14 cellular contexts compared by ENCODE assay signal in the genomic region with DNA sequence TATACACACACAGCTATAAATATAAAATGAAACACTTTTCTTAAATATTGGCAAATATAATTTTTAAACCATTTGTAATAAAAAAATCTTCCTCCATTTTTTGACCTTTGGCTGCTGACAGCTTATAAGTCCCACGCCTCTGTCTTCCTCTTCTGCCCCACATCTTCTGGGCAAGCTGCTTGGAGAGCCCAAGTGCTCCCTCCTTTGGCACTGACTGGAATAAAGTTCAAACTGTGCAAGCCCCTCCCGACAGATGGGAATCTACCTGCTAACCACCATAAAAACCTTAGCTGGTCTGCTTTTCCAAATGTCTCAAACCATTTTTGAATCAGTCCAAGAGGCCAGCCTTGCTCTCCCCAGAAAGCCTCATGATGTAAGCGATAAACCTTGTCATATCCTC.
A peak's percentile ranks its signal among the peaks of the same experiment; 100 is the strongest.
DNase-seq lines count a peak whose midpoint lies in the region; ATAC-seq and TF ChIP-seq lines count a peak whose summit lies in the region.
"Had no signal": no experiment of that assay in that cellular context is flagged by ENCODE, and none has a peak within 500 bp of the region (broad histone marks: within the 10 kb centered on the region; RNA-seq: fewer than 3 reads in every experiment).

No MANE protein-coding gene starts in this region.

- H4K20me1 ChIP-seq in PC-3 (ENCODE audit: low read length) = no peaks in the 10 kb centered on the region
- H4K20me1 ChIP-seq in hepatocyte (ENCODE audit: insufficient read depth, poor library complexity, severe bottlenecking) = no peaks in the 10 kb centered on the region
- H4K20me1 ChIP-seq: BLaER1 treated with 17β-estradiol and CSF1 and Interleukin-3, amounts not matched to agents 10 nM and 100 nM had no signal

- DNase-seq in ACHN (peak; percentile 16), HAP-1 (ENCODE audit: low spot score in 2 of 2) (peak; percentile 5 to 25), PC-3 (peak; percentile 32), hepatocyte (ENCODE audit: low spot score) (peak; percentile 8), NCI-H774 (lab: John Stamatoyannopoulos, UW) (no peak)
- no peak for DNase-seq in stimulated activated CD4-positive, alpha-beta T cell treated with anti-CD3 and anti-CD28 coated beads, Interleukin-2, amount 100 ng/mL, for 24 hours
- DNase-seq in activated T-cell treated with anti-CD3 and anti-CD28 coated beads, Interleukin-2, amount 50 U/mL, for 72 hours = no peak
- DNase-seq: activated CD4-positive, alpha-beta T cell treated with anti-CD3 and anti-CD28 coated beads, Interleukin-2, amount 10 ng/mL, durations not matched to agents 24 days and 14 days; activated naive CD4-positive, alpha-beta T cell treated with Interleukin-2 at 50 U/mL for 16 hours; NCI-H2081 treated with DMSO at 0.1 percent for 48 hours had no signal

- H3F3A ChIP-seq in PC-3 (ENCODE audit: low read length, unreplicated experiment) = no peaks in the 10 kb centered on the region

- no peaks in the 10 kb centered on the region for H3K27me3 Mint-ChIP-seq in activated T-cell treated with anti-CD3 and anti-CD28 coated beads, Interleukin-2, amount 50 U/mL, for 72 hours (ENCODE audit: low read depth)
- H3K27me3 Mint-ChIP-seq: activated CD4-positive, alpha-beta T cell treated with anti-CD3 and anti-CD28 coated beads, Interleukin-2, amount 10 ng/mL, durations not matched to agents 24 days and 14 days had no signal

- H3K9me3 Mint-ChIP-seq in activated T-cell treated with anti-CD3 and anti-CD28 coated beads, Interleukin-2, amount 50 U/mL, for 72 hours = no peaks in the 10 kb centered on the region
- H3K9me3 Mint-ChIP-seq: activated CD4-positive, alpha-beta T cell treated with anti-CD3 and anti-CD28 coated beads, Interleukin-2, amount 10 ng/mL, durations not matched to agents 24 days and 14 days had no signal

- H3K27ac Mint-ChIP-seq in activated T-cell treated with anti-CD3 and anti-CD28 coated beads, Interleukin-2, amount 50 U/mL, for 72 hours = no peak overlapping the region
- H3K27ac Mint-ChIP-seq: activated CD4-positive, alpha-beta T cell treated with anti-CD3 and anti-CD28 coated beads, Interleukin-2, amount 10 ng/mL, durations not matched to agents 24 days and 14 days had no signal

- H3K4me2 ChIP-seq in PC-3 (ENCODE audit: low read length) = no peak overlapping the region
- no peak overlapping the region for H3K4me2 ChIP-seq in hepatocyte
- H3K4me2 ChIP-seq: BLaER1 treated with 17β-estradiol and CSF1 and Interleukin-3, amounts not matched to agents 10 nM and 100 nM had no signal

- H3K4me3 Mint-ChIP-seq in activated T-cell treated with anti-CD3 and anti-CD28 coated beads, Interleukin-2, amount 50 U/mL, for 72 hours = no peak overlapping the region
- H3K4me3 Mint-ChIP-seq: activated CD4-positive, alpha-beta T cell treated with anti-CD3 and anti-CD28 coated beads, Interleukin-2, amount 10 ng/mL, durations not matched to agents 24 days and 14 days had no signal

- H3K9me3 ChIP-seq in HAP-1 (no peaks in the 10 kb centered on the region), PC-3 (ENCODE audit: low read length) (no peaks in the 10 kb centered on the region), hepatocyte (ENCODE audit: low read depth) (no peaks in the 10 kb centered on the region)
- H3K9me3 ChIP-seq: BLaER1 treated with 17β-estradiol and CSF1 and Interleukin-3, amounts not matched to agents 10 nM and 100 nM; mucosa of descending colon had no signal

- POLR2A ChIA-PET in PC-3 (lab: Charles Lee; ENCODE audit: unreplicated experiment) = no interaction called here

- H3K4me3 ChIP-seq in HAP-1 = no peak overlapping the region
- H3K4me3 ChIP-seq in PC-3 (ENCODE audit: low read length) = no peak overlapping the region
- H3K4me3 ChIP-seq in hepatocyte = no peak overlapping the region
- H3K4me3 ChIP-seq: BLaER1 treated with 17β-estradiol and CSF1 and Interleukin-3, amounts not matched to agents 10 nM and 100 nM; mucosa of descending colon; SK-N-MC had no signal

- H3K9me2 ChIP-seq in PC-3 (replicated peaks; ENCODE audit: low read length) (no peaks in the 10 kb centered on the region), hepatocyte (replicated peaks; ENCODE audit: insufficient read depth) (no peaks in the 10 kb centered on the region)

- TF ChIP-seq CTCF in PC-3 (conservative IDR thresholded peaks at IDR 0.05; ENCODE audit: low read depth, low read length) (peak; percentile 52), hepatocyte (IDR thresholded peaks at IDR 0.05; ENCODE audit: poor library complexity) (no peak)

- no peaks in the 10 kb centered on the region for H3K4me1 Mint-ChIP-seq in activated T-cell treated with anti-CD3 and anti-CD28 coated beads, Interleukin-2, amount 50 U/mL, for 72 hours (ENCODE audit: low read depth)
- H3K4me1 Mint-ChIP-seq: activated CD4-positive, alpha-beta T cell treated with anti-CD3 and anti-CD28 coated beads, Interleukin-2, amount 10 ng/mL, durations not matched to agents 24 days and 14 days had no signal

- no TSS peak for BruUV-seq in PC-3 (replicated peaks; lab: Mats Ljungman, UMichigan)

- CTCF ChIA-PET in PC-3 (lab: Charles Lee) = no interaction called here

- no peak overlapping the region for H3K9ac ChIP-seq in PC-3 (ENCODE audit: low read length)
- H3K9ac ChIP-seq: BLaER1 treated with 17β-estradiol and CSF1 and Interleukin-3, amounts not matched to agents 10 nM and 100 nM had no signal

- no peaks in the 10 kb centered on the region for H3K4me1 ChIP-seq in HAP-1
- no peaks in the 10 kb centered on the region for H3K4me1 ChIP-seq in PC-3 (ENCODE audit: insufficient read depth, low read length)
- H3K4me1 ChIP-seq in hepatocyte (ENCODE audit: insufficient read depth) = no peaks in the 10 kb centered on the region

- no peaks in the 10 kb centered on the region for H3K79me2 ChIP-seq in PC-3 (ENCODE audit: low read length)
- H3K79me2 ChIP-seq in hepatocyte = no peaks in the 10 kb centered on the region

- intact Hi-C loops in PC-3 (cut with micrococcal nuclease) = no loop called here

- peak; percentile 40; the same call in 1 of the 2 replicates for ATAC-seq in PC-3
- no peak for ATAC-seq in HG02973 (IDR thresholded peaks at IDR 0.05; ENCODE audit: unreplicated experiment)
- ATAC-seq in activated T-cell treated with anti-CD3 and anti-CD28 coated beads, Interleukin-2, amount 50 U/mL, for 72 hours (replicated peaks in 1 of 2) = no peak
- ATAC-seq: mucosa of descending colon had no signal

- no peaks in the 10 kb centered on the region for H3K36me3 Mint-ChIP-seq in activated T-cell treated with anti-CD3 and anti-CD28 coated beads, Interleukin-2, amount 50 U/mL, for 72 hours (ENCODE audit: insufficient read depth in 2 of 2)

- 72% methylated on average over 3 of the region's 3 CpGs for WGBS in hepatocyte (ENCODE audit: low lambda C conversion rate, missing lambda C conversion rate)

- H3K27ac ChIP-seq in PC-3 (ENCODE audit: low read length) = no peak overlapping the region
- no peak overlapping the region for H3K27ac ChIP-seq in hepatocyte
- H3K27ac ChIP-seq: BLaER1 treated with 17β-estradiol and CSF1 and Interleukin-3, amounts not matched to agents 10 nM and 100 nM; SK-N-MC had no signal

- H2AFZ ChIP-seq in PC-3 (ENCODE audit: low read length) (no peak overlapping the region), hepatocyte (no peak overlapping the region)

- in situ Hi-C loops in ACHN (cut with HindIII; ENCODE audit: low pct_ligation_motif_present, low pct_unique_long_range_greater_than_20kb, low sequenced_read_pairs) (no loop called here), HAP-1 (cut with MboI; ENCODE audit: low sequenced_read_pairs) (no loop called here)

- H3K27me3 ChIP-seq in HAP-1 (ENCODE audit: low read depth) (no peaks in the 10 kb centered on the region), PC-3 (ENCODE audit: low read length) (no peaks in the 10 kb centered on the region), hepatocyte (no peaks in the 10 kb centered on the region)
- H3K27me3 ChIP-seq: BLaER1 treated with 17β-estradiol and CSF1 and Interleukin-3, amounts not matched to agents 10 nM and 100 nM had no signal

- H3K36me3 ChIP-seq in HAP-1 (replicated peaks) (no peaks in the 10 kb centered on the region), PC-3 (ENCODE audit: low read depth, low read length) (no peaks in the 10 kb centered on the region), hepatocyte (replicated peaks; ENCODE audit: insufficient read depth, low read depth) (no peaks in the 10 kb centered on the region)
- H3K36me3 ChIP-seq: BLaER1 treated with 17β-estradiol and CSF1 and Interleukin-3, amounts not matched to agents 10 nM and 100 nM had no signal

Comparison
In these comparisons a context has a peak if more than half of its experiments do, and no peak if none do; other contexts are left out.
1. DNase-seq: peak in ACHN (single experiment), HAP-1 (2 of 2), PC-3 (single experiment) and hepatocyte (single experiment); none in stimulated activated CD4-positive, alpha-beta T cell treated with anti-CD3 and anti-CD28 coated beads, Interleukin-2, amount 100 ng/mL, for 24 hours (0 of 2), NCI-H774 (single experiment) and activated T-cell treated with anti-CD3 and anti-CD28 coated beads, Interleukin-2, amount 50 U/mL, for 72 hours (0 of 2).